Comparison of ENCODE assay signal across 8 cellular contexts in genomic region chr3:27728195-27729087, GRCh38. TPM values are rescaled to one million over a fixed set of nuclear protein-coding genes. Genes with fewer than 3 reads are reported as not detected.
DNase-seq lines count a peak whose midpoint lies in the region; ATAC-seq and TF ChIP-seq lines count a peak whose summit lies in the region.

No MANE protein-coding gene starts in this region.

- H3K4me1 ChIP-seq in hepatocyte (ENCODE audit: insufficient read depth): peaks cover 17% of the 10 kb centered on the region

- H4K20me1 ChIP-seq in hepatocyte (ENCODE audit: insufficient read depth, poor library complexity, severe bottlenecking): no peaks in the 10 kb centered on the region

- no peaks in the 10 kb centered on the region for H3K79me2 ChIP-seq in hepatocyte

- ATAC-seq in GM19324 (IDR thresholded peaks at IDR 0.05; ENCODE audit: low FRiP score, unreplicated experiment): peak; percentile 55
- no peak for ATAC-seq in HG02623 (IDR thresholded peaks at IDR 0.05; ENCODE audit: unreplicated experiment)
- no peak for ATAC-seq in HG03521 (IDR thresholded peaks at IDR 0.05; ENCODE audit: unreplicated experiment)

- H3K9me3 ChIP-seq in hepatocyte (ENCODE audit: low read depth): no peaks in the 10 kb centered on the region

- H3K9me3 Mint-ChIP-seq in T-helper 2 cell treated with Interferon-gamma antibody and Interleukin-4, amounts not matched to agents 5 μg/mL and 100 μg/mL, for 36 hours: no peaks in the 10 kb centered on the region

- H3K4me3 Mint-ChIP-seq in T-helper 2 cell treated with Interferon-gamma antibody and Interleukin-4, amounts not matched to agents 5 μg/mL and 100 μg/mL, for 36 hours: peak overlapping the region; percentile 71

- peak overlapping the region; percentile 70 for H3K4me2 ChIP-seq in hepatocyte

- no peak overlapping the region for H3K4me3 ChIP-seq in hepatocyte

- no peak overlapping the region for H2AFZ ChIP-seq in hepatocyte

- no peaks in the 10 kb centered on the region for H3K36me3 ChIP-seq in hepatocyte (replicated peaks; ENCODE audit: insufficient read depth, low read depth)

- H3K27me3 ChIP-seq in hepatocyte: peaks cover 99% of the 10 kb centered on the region

- peaks cover 39% of the 10 kb centered on the region for H3K4me1 Mint-ChIP-seq in T-helper 2 cell treated with Interferon-gamma antibody and Interleukin-4, amounts not matched to agents 5 μg/mL and 100 μg/mL, for 36 hours (ENCODE audit: low read depth)

- DNase-seq in ACHN (peak; percentile 36), hepatocyte (ENCODE audit: low spot score) (no peak), NCI-H2029 treated with DMSO at 0.1 percent for 48 hours (lab: John Stamatoyannopoulos, UW) (no peak), AG08396 (ENCODE audit: low spot score) (no peak)
- no peak for DNase-seq in T-helper 2 cell treated with Interferon-gamma antibody and Interleukin-4, amounts not matched to agents 5 μg/mL and 100 μg/mL, for 36 hours (ENCODE audit: low spot score)

- in situ Hi-C loops in ACHN (cut with HindIII; ENCODE audit: low pct_ligation_motif_present, low pct_unique_long_range_greater_than_20kb, low sequenced_read_pairs): no loop called here

- H3K9me2 ChIP-seq in hepatocyte (replicated peaks; ENCODE audit: insufficient read depth): no peaks in the 10 kb centered on the region

- H3K27me3 Mint-ChIP-seq in T-helper 2 cell treated with Interferon-gamma antibody and Interleukin-4, amounts not matched to agents 5 μg/mL and 100 μg/mL, for 36 hours (ENCODE audit: low read depth): peaks cover 88% of the 10 kb centered on the region

- no peak overlapping the region for H3K27ac ChIP-seq in hepatocyte

- peak; percentile 16 for TF ChIP-seq CTCF in hepatocyte (IDR thresholded peaks at IDR 0.05; ENCODE audit: poor library complexity)

- H3K36me3 Mint-ChIP-seq in T-helper 2 cell treated with Interferon-gamma antibody and Interleukin-4, amounts not matched to agents 5 μg/mL and 100 μg/mL, for 36 hours (ENCODE audit: low read depth): no peaks in the 10 kb centered on the region

- 2% methylated on average over 35 of the region's 35 CpGs for WGBS in hepatocyte (ENCODE audit: low lambda C conversion rate, missing lambda C conversion rate)

- H3K27ac Mint-ChIP-seq in T-helper 2 cell treated with Interferon-gamma antibody and Interleukin-4, amounts not matched to agents 5 μg/mL and 100 μg/mL, for 36 hours: no peak overlapping the region

RNA-seq across cellular contexts. Expression of gene EOMES, which starts 6.3 kb away (rescaled TPM):
- total RNA-seq in hepatocyte: not detected in 2 replicates
- 0.39 TPM in 1 of 2 replicates, not detected in the other for polyA plus RNA-seq in hepatocyte
